Comparison of ENCODE assay signal across 1 cellular context in genomic region chr2:189799531-189799930, GRCh38.
TF ChIP-seq lines count a peak whose summit lies in the region.

No MANE protein-coding gene starts in this region.

TF ChIP-seq in IMR-90, 13 proteins besides CTCF, POLR2A, EP300 and RAD21:
- TF ChIP-seq RFX5 (IDR thresholded peaks at IDR 0.05; ENCODE audit: low read depth, low read length) (no peak), CEBPB (IDR thresholded peaks at IDR 0.05; ENCODE audit: low read depth, low read length) (peak; percentile 19; the same call in 1 of the 2 replicates), NFE2L2 (IDR thresholded peaks at IDR 0.05; ENCODE audit: low read depth, low read length) (no peak), FOS (IDR thresholded peaks at IDR 0.05; ENCODE audit: low read depth, low read length) (peak; percentile 73), SMC3 (IDR thresholded peaks at IDR 0.05; ENCODE audit: low read depth, low read length) (no peak)
